Comparison of ENCODE assay signal across 19 cellular contexts in genomic region chr6:11244387-11245126, GRCh38. TPM values are rescaled to one million over a fixed set of nuclear protein-coding genes. Genes with fewer than 3 reads are reported as not detected.
DNase-seq lines count a peak whose midpoint lies in the region; ATAC-seq and TF ChIP-seq lines count a peak whose summit lies in the region.
"Had no signal": no experiment of that assay in that cellular context is flagged by ENCODE, and none has a peak within 500 bp of the region (broad histone marks: within the 10 kb centered on the region; RNA-seq: fewer than 3 reads in every experiment).

No MANE protein-coding gene starts in this region.

- H3K27me3 Mint-ChIP-seq in activated CD4-positive, alpha-beta T cell treated with anti-CD3 and anti-CD28 coated beads for 36 hours = no peaks in the 10 kb centered on the region
- no peaks in the 10 kb centered on the region for H3K27me3 Mint-ChIP-seq in activated T-helper 17 cell treated with anti-CD3 and anti-CD28 coated beads, Interleukin-2, amount 50 U/mL, for 72 hours
- no peaks in the 10 kb centered on the region for H3K27me3 Mint-ChIP-seq in stimulated activated naive CD8-positive, alpha-beta T cell treated with anti-CD3 and anti-CD28 coated beads, Interleukin-15, Interleukin-2, amounts not matched to agents 100 ng/mL and 50 ng/mL, for 24 hours
- H3K27me3 Mint-ChIP-seq in WTC11 (ENCODE audit: low read depth) = peaks cover 17% of the 10 kb centered on the region

- TF ChIP-seq CTCF in hepatocyte (IDR thresholded peaks at IDR 0.05; ENCODE audit: poor library complexity) = no peak
- no peak for TF ChIP-seq CTCF in WTC11 (IDR thresholded peaks at IDR 0.05)

- CTCF ChIA-PET in activated CD4-positive, alpha-beta T cell treated with anti-CD3 and anti-CD28 coated beads for 36 hours (lab: Charles Lee) = interaction anchor here (0.7 kb wide), 1 partner anchor 252 kb away, joined by 3 read pairs; no protein-coding TSS in a partner anchor
- CTCF ChIA-PET in WTC11 (lab: Charles Lee) = no interaction called here

- H3K9me3 ChIP-seq in hepatocyte (ENCODE audit: low read depth) = no peaks in the 10 kb centered on the region
- H3K9me3 ChIP-seq: HAP-1, MG63 had no signal

- POLR2A ChIA-PET in activated CD4-positive, alpha-beta T cell treated with anti-CD3 and anti-CD28 coated beads for 36 hours (lab: Charles Lee) = no interaction called here
- POLR2A ChIA-PET in WTC11 (lab: Charles Lee) = interaction anchor here (0.6 kb wide), 1 partner anchor 10 kb away, joined by 4 read pairs; no protein-coding TSS in a partner anchor

- no peak overlapping the region for H3K4me2 ChIP-seq in hepatocyte

- H3K9me3 Mint-ChIP-seq in activated CD4-positive, alpha-beta T cell treated with anti-CD3 and anti-CD28 coated beads for 36 hours (ENCODE audit: low read depth) = no peaks in the 10 kb centered on the region
- H3K9me3 Mint-ChIP-seq in activated T-helper 17 cell treated with anti-CD3 and anti-CD28 coated beads, Interleukin-2, amount 50 U/mL, for 72 hours = no peaks in the 10 kb centered on the region
- peaks cover 7% of the 10 kb centered on the region for H3K9me3 Mint-ChIP-seq in stimulated activated naive CD8-positive, alpha-beta T cell treated with anti-CD3 and anti-CD28 coated beads, Interleukin-15, Interleukin-2, amounts not matched to agents 100 ng/mL and 50 ng/mL, for 24 hours
- peaks cover 10% of the 10 kb centered on the region for H3K9me3 Mint-ChIP-seq in WTC11

- no peak overlapping the region for H3K4me3 ChIP-seq in hepatocyte
- H3K4me3 ChIP-seq: HAP-1, MG63 had no signal

- H3K4me3 Mint-ChIP-seq in activated CD4-positive, alpha-beta T cell treated with anti-CD3 and anti-CD28 coated beads for 36 hours = no peak overlapping the region
- H3K4me3 Mint-ChIP-seq in activated T-helper 17 cell treated with anti-CD3 and anti-CD28 coated beads, Interleukin-2, amount 50 U/mL, for 72 hours = peak overlapping the region; percentile 1
- no peak overlapping the region for H3K4me3 Mint-ChIP-seq in stimulated activated naive CD8-positive, alpha-beta T cell treated with anti-CD3 and anti-CD28 coated beads, Interleukin-15, Interleukin-2, amounts not matched to agents 100 ng/mL and 50 ng/mL, for 24 hours
- no peak overlapping the region for H3K4me3 Mint-ChIP-seq in WTC11
- H3K4me3 Mint-ChIP-seq: CD14-positive monocyte had no signal

- no peaks in the 10 kb centered on the region for H3K36me3 ChIP-seq in hepatocyte (replicated peaks; ENCODE audit: insufficient read depth, low read depth)
- H3K36me3 ChIP-seq: HAP-1, MG63 had no signal

- H3K4me1 Mint-ChIP-seq in activated CD4-positive, alpha-beta T cell treated with anti-CD3 and anti-CD28 coated beads for 36 hours = peaks cover 14% of the 10 kb centered on the region
- peaks cover 25% of the 10 kb centered on the region for H3K4me1 Mint-ChIP-seq in activated T-helper 17 cell treated with anti-CD3 and anti-CD28 coated beads, Interleukin-2, amount 50 U/mL, for 72 hours
- peaks cover 16% of the 10 kb centered on the region for H3K4me1 Mint-ChIP-seq in stimulated activated naive CD8-positive, alpha-beta T cell treated with anti-CD3 and anti-CD28 coated beads, Interleukin-15, Interleukin-2, amounts not matched to agents 100 ng/mL and 50 ng/mL, for 24 hours (ENCODE audit: low read depth)
- peaks cover 3% of the 10 kb centered on the region for H3K4me1 Mint-ChIP-seq in WTC11
- H3K4me1 Mint-ChIP-seq: CD14-positive monocyte had no signal

- peaks cover 20% of the 10 kb centered on the region for H3K36me3 Mint-ChIP-seq in activated CD4-positive, alpha-beta T cell treated with anti-CD3 and anti-CD28 coated beads for 36 hours (ENCODE audit: low read depth)
- H3K36me3 Mint-ChIP-seq in activated T-helper 17 cell treated with anti-CD3 and anti-CD28 coated beads, Interleukin-2, amount 50 U/mL, for 72 hours (ENCODE audit: low read depth) = peaks cover 34% of the 10 kb centered on the region
- peaks cover 43% of the 10 kb centered on the region for H3K36me3 Mint-ChIP-seq in stimulated activated naive CD8-positive, alpha-beta T cell treated with anti-CD3 and anti-CD28 coated beads, Interleukin-15, Interleukin-2, amounts not matched to agents 100 ng/mL and 50 ng/mL, for 24 hours (ENCODE audit: low read depth)
- H3K36me3 Mint-ChIP-seq in WTC11 = peaks cover 7% of the 10 kb centered on the region

- H3K27ac ChIP-seq in hepatocyte = peak overlapping the region; percentile 8
- H3K27ac ChIP-seq: GM23248 had no signal

- intact Hi-C loops in activated CD4-positive, alpha-beta T cell treated with anti-CD3 and anti-CD28 coated beads for 36 hours (cut with DNase I, micrococcal nuclease) = no loop called here

- H4K20me1 ChIP-seq in hepatocyte (ENCODE audit: insufficient read depth, poor library complexity, severe bottlenecking) = no peaks in the 10 kb centered on the region

- peaks cover 8% of the 10 kb centered on the region for H3K4me1 ChIP-seq in hepatocyte (ENCODE audit: insufficient read depth)

- peak; percentile 57 for ATAC-seq in activated CD4-positive, alpha-beta T cell treated with anti-CD3 and anti-CD28 coated beads for 36 hours
- peak; percentile 67 for ATAC-seq in activated T-helper 17 cell treated with anti-CD3 and anti-CD28 coated beads, Interleukin-2, amount 50 U/mL, for 72 hours (replicated peaks)
- ATAC-seq in WTC11 (no peak), GM18873 (IDR thresholded peaks at IDR 0.05; ENCODE audit: low FRiP score, unreplicated experiment) (no peak)
- ATAC-seq: Panc1 had no signal

- H3K79me2 ChIP-seq in hepatocyte = no peaks in the 10 kb centered on the region

- H3K27me3 ChIP-seq in hepatocyte = no peaks in the 10 kb centered on the region
- H3K27me3 ChIP-seq: MG63 had no signal

- H2AFZ ChIP-seq in hepatocyte = no peak overlapping the region

- 92% methylated on average over 2 of the region's 2 CpGs for WGBS in hepatocyte (ENCODE audit: low lambda C conversion rate, missing lambda C conversion rate)

- H3K9me2 ChIP-seq in hepatocyte (replicated peaks; ENCODE audit: insufficient read depth) = no peaks in the 10 kb centered on the region

- no peak for DNase-seq in activated CD4-positive, alpha-beta T cell treated with anti-CD3 and anti-CD28 coated beads for 36 hours
- DNase-seq in activated CD4-positive, alpha-beta T cell treated with anti-CD3 and anti-CD28 coated beads for 1 hour = no peak
- DNase-seq in hepatocyte (ENCODE audit: low spot score) (no peak), NCI-H2171 (lab: John Stamatoyannopoulos, UW) (no peak), WTC11 (ENCODE audit: low spot score) (no peak)
- DNase-seq: 8988T, DMS79 treated with DMSO at 0.1 percent for 48 hours, Kasumi-1, MG63, NCI-H1048, NCI-H146, NCI-H446 treated with DMSO at 0.1 percent for 48 hours had no signal

- H3K27ac Mint-ChIP-seq in activated CD4-positive, alpha-beta T cell treated with anti-CD3 and anti-CD28 coated beads for 36 hours = peak overlapping the region; percentile 52
- H3K27ac Mint-ChIP-seq in activated T-helper 17 cell treated with anti-CD3 and anti-CD28 coated beads, Interleukin-2, amount 50 U/mL, for 72 hours = peak overlapping the region; percentile 2
- peak overlapping the region; percentile 28 for H3K27ac Mint-ChIP-seq in stimulated activated naive CD8-positive, alpha-beta T cell treated with anti-CD3 and anti-CD28 coated beads, Interleukin-15, Interleukin-2, amounts not matched to agents 100 ng/mL and 50 ng/mL, for 24 hours
- no peak overlapping the region for H3K27ac Mint-ChIP-seq in WTC11
- H3K27ac Mint-ChIP-seq: CD14-positive monocyte had no signal

TF ChIP-seq in WTC11, 78 proteins besides CTCF, POLR2A, EP300 and RAD21 (continues in another document):
- TF ChIP-seq, protein P1, sequence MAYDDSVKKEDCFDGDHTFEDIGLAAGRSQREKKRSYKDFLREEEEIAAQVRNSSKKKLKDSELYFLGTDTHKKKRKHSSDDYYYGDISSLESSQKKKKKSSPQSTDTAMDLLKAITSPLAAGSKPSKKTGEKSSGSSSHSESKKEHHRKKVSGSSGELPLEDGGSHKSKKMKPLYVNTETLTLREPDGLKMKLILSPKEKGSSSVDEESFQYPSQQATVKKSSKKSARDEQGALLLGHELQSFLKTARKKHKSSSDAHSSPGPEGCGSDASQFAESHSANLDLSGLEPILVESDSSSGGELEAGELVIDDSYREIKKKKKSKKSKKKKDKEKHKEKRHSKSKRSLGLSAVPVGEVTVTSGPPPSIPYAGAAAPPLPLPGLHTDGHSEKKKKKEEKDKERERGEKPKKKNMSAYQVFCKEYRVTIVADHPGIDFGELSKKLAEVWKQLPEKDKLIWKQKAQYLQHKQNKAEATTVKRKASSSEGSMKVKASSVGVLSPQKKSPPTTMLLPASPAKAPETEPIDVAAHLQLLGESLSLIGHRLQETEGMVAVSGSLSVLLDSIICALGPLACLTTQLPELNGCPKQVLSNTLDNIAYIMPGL (CRISPR knock-in tag; IDR thresholded peaks at IDR 0.05) = no peak
- TF ChIP-seq SOX15 (CRISPR knock-in tag; IDR thresholded peaks at IDR 0.05) = no peak
- TF ChIP-seq TCF7 (CRISPR knock-in tag; IDR thresholded peaks at IDR 0.05; ENCODE audit: low read depth) = no peak
- TF ChIP-seq SMAD4 (CRISPR knock-in tag; IDR thresholded peaks at IDR 0.05) = no peak
- TF ChIP-seq RORB (CRISPR knock-in tag; IDR thresholded peaks at IDR 0.05) = no peak

RNA-seq across cellular contexts. Expression of gene NEDD9, which starts 12.1 kb away (rescaled TPM):
- 10 to 100 TPM; 23.6 to 27.3 TPM for total RNA-seq in activated CD4-positive, alpha-beta T cell treated with anti-CD3 and anti-CD28 coated beads for 36 hours
- 10 to 100 TPM; 36.9 to 39.4 TPM for total RNA-seq in activated T-helper 17 cell treated with anti-CD3 and anti-CD28 coated beads, Interleukin-2, amount 50 U/mL, for 72 hours
- 55.1 and 57.3 TPM in 2 replicates for total RNA-seq in hepatocyte
- 59.3 and 67.1 TPM in 2 replicates for polyA plus RNA-seq in hepatocyte
- total RNA-seq in WTC11 (2021) = 7.0 to 9.8 TPM (median 8.3 TPM) in 3 replicates

Comparison
In these comparisons a context has a peak if more than half of its experiments do, and no peak if none do; other contexts are left out.
1. ATAC-seq: peak in activated CD4-positive, alpha-beta T cell treated with anti-CD3 and anti-CD28 coated beads for 36 hours (single experiment) and activated T-helper 17 cell treated with anti-CD3 and anti-CD28 coated beads, Interleukin-2, amount 50 U/mL, for 72 hours (single experiment); none in WTC11 (single experiment) and GM18873 (single experiment).